ENCODE assay signal across 1 cellular context in the genomic region with DNA sequence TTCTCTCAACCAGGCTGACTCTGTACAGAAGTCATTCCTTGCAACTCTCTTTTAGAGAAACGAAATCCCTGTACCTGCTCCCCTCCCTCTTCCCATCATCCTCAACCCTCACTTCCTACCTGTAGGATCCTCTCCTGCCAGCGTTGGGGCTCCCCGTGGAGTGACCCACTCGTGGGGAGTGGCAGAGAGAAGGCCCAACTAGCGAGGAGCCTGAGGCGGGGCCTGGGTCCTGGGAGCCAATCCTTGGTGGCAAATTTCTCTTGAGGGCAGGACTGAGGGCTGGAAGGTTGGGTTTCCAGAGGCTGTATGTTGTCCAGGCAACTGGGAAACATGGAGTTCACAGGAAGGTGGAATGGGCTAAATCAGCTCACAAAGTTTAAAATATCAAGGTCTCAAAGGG.
TF ChIP-seq lines count a peak whose summit lies in the region.

No MANE protein-coding gene starts in this region.

TF ChIP-seq in HepG2, 621 proteins besides CTCF, POLR2A, EP300 and RAD21:
- peak; percentile 78 for TF ChIP-seq NFYB (CRISPR knock-in tag; IDR thresholded peaks at IDR 0.05)
- TF ChIP-seq NFYC (CRISPR knock-in tag; IDR thresholded peaks at IDR 0.05): peak; percentile 81
- peak; percentile 68 for TF ChIP-seq RFX3 (CRISPR knock-in tag; IDR thresholded peaks at IDR 0.05)
- TF ChIP-seq PRDM15 (CRISPR knock-in tag; IDR thresholded peaks at IDR 0.05): peak; percentile 79
- TF ChIP-seq RBFOX2 (IDR thresholded peaks at IDR 0.05; ENCODE audit: low read depth, low read length): no peak
- TF ChIP-seq CENPT (CRISPR knock-in tag; IDR thresholded peaks at IDR 0.05; ENCODE audit: low read depth): no peak
- no peak for TF ChIP-seq ZNF414 (CRISPR knock-in tag; IDR thresholded peaks at IDR 0.05)
- TF ChIP-seq, protein P1, sequence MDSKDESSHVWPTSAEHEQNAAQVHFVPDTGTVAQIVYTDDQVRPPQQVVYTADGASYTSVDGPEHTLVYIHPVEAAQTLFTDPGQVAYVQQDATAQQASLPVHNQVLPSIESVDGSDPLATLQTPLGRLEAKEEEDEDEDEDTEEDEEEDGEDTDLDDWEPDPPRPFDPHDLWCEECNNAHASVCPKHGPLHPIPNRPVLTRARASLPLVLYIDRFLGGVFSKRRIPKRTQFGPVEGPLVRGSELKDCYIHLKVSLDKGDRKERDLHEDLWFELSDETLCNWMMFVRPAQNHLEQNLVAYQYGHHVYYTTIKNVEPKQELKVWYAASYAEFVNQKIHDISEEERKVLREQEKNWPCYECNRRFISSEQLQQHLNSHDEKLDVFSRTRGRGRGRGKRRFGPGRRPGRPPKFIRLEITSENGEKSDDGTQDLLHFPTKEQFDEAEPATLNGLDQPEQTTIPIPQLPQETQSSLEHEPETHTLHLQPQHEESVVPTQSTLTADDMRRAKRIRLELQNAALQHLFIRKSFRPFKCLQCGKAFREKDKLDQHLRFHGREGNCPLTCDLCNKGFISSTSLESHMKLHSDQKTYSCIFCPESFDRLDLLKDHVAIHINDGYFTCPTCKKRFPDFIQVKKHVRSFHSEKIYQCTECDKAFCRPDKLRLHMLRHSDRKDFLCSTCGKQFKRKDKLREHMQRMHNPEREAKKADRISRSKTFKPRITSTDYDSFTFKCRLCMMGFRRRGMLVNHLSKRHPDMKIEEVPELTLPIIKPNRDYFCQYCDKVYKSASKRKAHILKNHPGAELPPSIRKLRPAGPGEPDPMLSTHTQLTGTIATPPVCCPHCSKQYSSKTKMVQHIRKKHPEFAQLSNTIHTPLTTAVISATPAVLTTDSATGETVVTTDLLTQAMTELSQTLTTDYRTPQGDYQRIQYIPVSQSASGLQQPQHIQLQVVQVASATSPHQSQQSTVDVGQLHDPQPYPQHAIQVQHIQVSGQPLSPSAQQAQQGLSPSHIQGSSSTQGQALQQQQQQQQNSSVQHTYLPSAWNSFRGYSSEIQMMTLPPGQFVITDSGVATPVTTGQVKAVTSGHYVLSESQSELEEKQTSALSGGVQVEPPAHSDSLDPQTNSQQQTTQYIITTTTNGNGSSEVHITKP (CRISPR knock-in tag; IDR thresholded peaks at IDR 0.05; ENCODE audit: low read depth): peak; percentile 77
- peak; percentile 74 for TF ChIP-seq RFX1 (IDR thresholded peaks at IDR 0.05)
- TF ChIP-seq PBX2 (CRISPR knock-in tag; IDR thresholded peaks at IDR 0.05): peak; percentile 95
- TF ChIP-seq SP2 (CRISPR knock-in tag; IDR thresholded peaks at IDR 0.05): peak; percentile 87
- no peak for TF ChIP-seq ZNF468 (CRISPR knock-in tag; IDR thresholded peaks at IDR 0.05)
